ENCODE assay signal across 2 cellular contexts in the genomic region with DNA sequence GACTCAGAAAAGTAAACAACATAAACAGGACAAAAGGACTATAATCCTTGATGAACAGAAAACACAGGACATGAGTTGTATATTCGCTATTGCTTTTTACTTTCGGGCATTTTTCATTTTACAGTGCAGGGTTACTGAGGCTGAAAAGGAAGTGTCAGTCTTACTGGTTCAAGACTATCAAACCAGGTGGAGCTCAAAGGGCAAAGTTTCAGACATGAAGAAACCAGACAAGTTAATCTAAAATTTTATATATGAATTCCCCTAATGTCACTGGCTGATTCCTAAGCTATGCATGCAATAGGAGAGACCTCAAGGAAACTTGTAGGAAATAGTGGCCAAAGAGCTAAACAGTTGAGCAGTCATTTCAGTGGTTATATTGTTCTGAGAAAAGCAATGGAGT.
TF ChIP-seq lines count a peak whose summit lies in the region.

No MANE protein-coding gene starts in this region.

TF ChIP-seq in HepG2, 621 proteins besides CTCF, POLR2A, EP300 and RAD21:
- TF ChIP-seq SMARCE1 (IDR thresholded peaks at IDR 0.05; ENCODE audit: borderline replicate concordance): no peak
- no peak for TF ChIP-seq ZNF501 (CRISPR knock-in tag; IDR thresholded peaks at IDR 0.05)
- TF ChIP-seq GATAD2A (CRISPR knock-in tag; IDR thresholded peaks at IDR 0.05): no peak
- no peak for TF ChIP-seq ZNF296 (CRISPR knock-in tag; conservative IDR thresholded peaks at IDR 0.05)
- no peak for TF ChIP-seq TBL1XR1 (IDR thresholded peaks at IDR 0.05; ENCODE audit: borderline replicate concordance, low read length, partially characterized antibody)
- TF ChIP-seq HHEX (CRISPR knock-in tag; IDR thresholded peaks at IDR 0.05): no peak
- TF ChIP-seq, protein P1, sequence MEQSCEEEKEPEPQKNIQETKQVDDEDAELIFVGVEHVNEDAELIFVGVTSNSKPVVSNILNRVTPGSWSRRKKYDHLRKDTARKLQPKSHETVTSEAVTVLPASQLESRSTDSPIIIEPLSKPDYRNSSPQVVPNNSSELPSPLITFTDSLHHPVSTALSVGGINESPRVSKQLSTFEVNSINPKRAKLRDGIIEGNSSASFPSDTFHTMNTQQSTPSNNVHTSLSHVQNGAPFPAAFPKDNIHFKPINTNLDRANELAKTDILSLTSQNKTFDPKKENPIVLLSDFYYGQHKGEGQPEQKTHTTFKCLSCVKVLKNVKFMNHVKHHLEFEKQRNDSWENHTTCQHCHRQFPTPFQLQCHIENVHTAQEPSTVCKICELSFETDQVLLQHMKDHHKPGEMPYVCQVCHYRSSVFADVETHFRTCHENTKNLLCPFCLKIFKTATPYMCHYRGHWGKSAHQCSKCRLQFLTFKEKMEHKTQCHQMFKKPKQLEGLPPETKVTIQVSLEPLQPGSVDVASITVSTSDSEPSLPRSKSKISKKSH (CRISPR knock-in tag; IDR thresholded peaks at IDR 0.05; ENCODE audit: borderline replicate concordance): no peak
- TF ChIP-seq CHD4 (IDR thresholded peaks at IDR 0.05; ENCODE audit: borderline replicate concordance, low read length): no peak
- no peak for TF ChIP-seq ZNF235 (CRISPR knock-in tag; IDR thresholded peaks at IDR 0.05; ENCODE audit: borderline replicate concordance)
- TF ChIP-seq, protein P2, sequence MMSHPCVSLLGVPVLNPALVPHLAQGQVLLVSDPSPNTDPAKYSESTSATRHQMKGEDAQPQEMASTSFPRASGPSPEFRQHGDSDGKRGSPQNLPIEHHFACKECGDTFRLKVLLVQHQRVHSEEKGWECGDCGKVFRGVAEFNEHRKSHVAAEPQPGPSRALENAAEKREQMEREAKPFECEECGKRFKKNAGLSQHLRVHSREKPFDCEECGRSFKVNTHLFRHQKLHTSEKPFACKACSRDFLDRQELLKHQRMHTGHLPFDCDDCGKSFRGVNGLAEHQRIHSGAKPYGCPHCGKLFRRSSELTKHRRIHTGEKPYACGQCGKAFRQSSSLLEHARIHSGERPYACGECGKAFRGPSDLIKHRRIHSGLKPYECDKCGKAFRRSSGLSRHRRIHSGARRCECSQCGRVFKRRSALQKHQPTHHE (CRISPR knock-in tag; IDR thresholded peaks at IDR 0.05; ENCODE audit: borderline replicate concordance): no peak
- TF ChIP-seq, protein P3, sequence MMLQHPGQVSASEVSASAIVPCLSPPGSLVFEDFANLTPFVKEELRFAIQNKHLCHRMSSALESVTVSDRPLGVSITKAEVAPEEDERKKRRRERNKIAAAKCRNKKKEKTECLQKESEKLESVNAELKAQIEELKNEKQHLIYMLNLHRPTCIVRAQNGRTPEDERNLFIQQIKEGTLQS (CRISPR knock-in tag; IDR thresholded peaks at IDR 0.05): no peak
- TF ChIP-seq, protein P4, sequence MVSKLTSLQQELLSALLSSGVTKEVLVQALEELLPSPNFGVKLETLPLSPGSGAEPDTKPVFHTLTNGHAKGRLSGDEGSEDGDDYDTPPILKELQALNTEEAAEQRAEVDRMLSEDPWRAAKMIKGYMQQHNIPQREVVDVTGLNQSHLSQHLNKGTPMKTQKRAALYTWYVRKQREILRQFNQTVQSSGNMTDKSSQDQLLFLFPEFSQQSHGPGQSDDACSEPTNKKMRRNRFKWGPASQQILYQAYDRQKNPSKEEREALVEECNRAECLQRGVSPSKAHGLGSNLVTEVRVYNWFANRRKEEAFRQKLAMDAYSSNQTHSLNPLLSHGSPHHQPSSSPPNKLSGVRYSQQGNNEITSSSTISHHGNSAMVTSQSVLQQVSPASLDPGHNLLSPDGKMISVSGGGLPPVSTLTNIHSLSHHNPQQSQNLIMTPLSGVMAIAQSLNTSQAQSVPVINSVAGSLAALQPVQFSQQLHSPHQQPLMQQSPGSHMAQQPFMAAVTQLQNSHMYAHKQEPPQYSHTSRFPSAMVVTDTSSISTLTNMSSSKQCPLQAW (CRISPR knock-in tag; IDR thresholded peaks at IDR 0.05): no peak

TF ChIP-seq in HEK293T, 16 proteins besides CTCF, POLR2A, EP300 and RAD21:
- TF ChIP-seq ELF4 (IDR thresholded peaks at IDR 0.05) (no peak), FOXM1 (IDR thresholded peaks at IDR 0.05; ENCODE audit: borderline replicate concordance) (no peak), ARNT (IDR thresholded peaks at IDR 0.05) (no peak), SUZ12 (IDR thresholded peaks at IDR 0.05) (no peak), HDGF (IDR thresholded peaks at IDR 0.05; ENCODE audit: borderline replicate concordance) (no peak)
- TF ChIP-seq, protein P5, sequence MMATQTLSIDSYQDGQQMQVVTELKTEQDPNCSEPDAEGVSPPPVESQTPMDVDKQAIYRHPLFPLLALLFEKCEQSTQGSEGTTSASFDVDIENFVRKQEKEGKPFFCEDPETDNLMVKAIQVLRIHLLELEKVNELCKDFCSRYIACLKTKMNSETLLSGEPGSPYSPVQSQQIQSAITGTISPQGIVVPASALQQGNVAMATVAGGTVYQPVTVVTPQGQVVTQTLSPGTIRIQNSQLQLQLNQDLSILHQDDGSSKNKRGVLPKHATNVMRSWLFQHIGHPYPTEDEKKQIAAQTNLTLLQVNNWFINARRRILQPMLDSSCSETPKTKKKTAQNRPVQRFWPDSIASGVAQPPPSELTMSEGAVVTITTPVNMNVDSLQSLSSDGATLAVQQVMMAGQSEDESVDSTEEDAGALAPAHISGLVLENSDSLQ (IDR thresholded peaks at IDR 0.05): no peak
